Comparison of ENCODE assay signal across 9 cellular contexts in the genomic region with DNA sequence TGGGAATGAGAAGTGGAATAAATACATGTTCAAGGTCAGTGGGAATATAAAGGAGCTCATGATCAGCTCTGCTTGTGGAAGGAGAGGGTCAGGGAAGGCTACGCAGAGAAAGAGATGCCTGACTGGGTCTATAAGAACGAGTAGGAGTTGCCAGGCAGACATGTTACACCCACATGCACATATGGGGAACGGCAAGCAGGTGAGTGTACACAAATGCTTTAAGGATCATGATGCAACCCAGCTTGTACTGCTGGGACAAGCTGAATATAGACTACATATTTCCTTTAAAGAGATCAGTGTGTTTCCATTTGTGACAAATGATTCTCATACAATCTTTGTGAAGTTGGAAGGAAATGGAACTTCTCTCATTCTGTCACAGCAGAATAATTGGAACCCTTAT.
"Had no signal": no experiment of that assay in that cellular context is flagged by ENCODE, and none has a peak within 500 bp of the region (broad histone marks: within the 10 kb centered on the region; RNA-seq: fewer than 3 reads in every experiment).

No MANE protein-coding gene starts in this region.

- H3K4me3 ChIP-seq: GM23248, HAP-1 had no signal

- ATAC-seq: HCT116, HepG2 had no signal

- H3K27ac ChIP-seq: GM23248, HL-60 had no signal

- FAIRE-seq: HepG2 had no signal

- DNase-seq: GM23248, GOT3, H7, HFFc6, KBM-7 had no signal

- H3K4me1 ChIP-seq: HAP-1 had no signal

- H3K9me3 ChIP-seq: HAP-1 had no signal
